8 cellular contexts compared by ENCODE assay signal in genomic region chrX:109536439-109537323, GRCh38. TPM values are rescaled to one million over a fixed set of nuclear protein-coding genes. Genes with fewer than 3 reads are reported as not detected.
A peak's percentile ranks its signal among the peaks of the same experiment; 100 is the strongest.
DNase-seq lines count a peak whose midpoint lies in the region; ATAC-seq and TF ChIP-seq lines count a peak whose summit lies in the region.

NXT2 (plus strand) TSS chrX:109536844; CDS start chrX:109537007, 163 bp downstream.

- H3K27me3 Mint-ChIP-seq in activated T-helper 2 cell treated with anti-CD3 and anti-CD28 coated beads, Interferon-gamma antibody, Interleukin-2, Interleukin-4, amounts not matched to agents 10 μg/mL and 5 μg/mL and 100 μg/mL, durations not matched to agents 14 hours and 24 hours and 36 hours (ENCODE audit: low read depth), result peaks cover 8% of the 10 kb centered on the region
- H3K27me3 Mint-ChIP-seq in naive thymus-derived CD8-positive, alpha-beta T cell, result peaks cover 8 to 28% (median 11%) of the 10 kb centered on the region in 5 donors
- no peaks in the 10 kb centered on the region for H3K27me3 Mint-ChIP-seq in stimulated activated naive B cell treated with anti-CD40 and anti-IgM and Interleukin-4, amounts not matched to agents 10 μg/mL and 1 μg/mL and 100 μg/mL, for 72 hours

- H3K4me2 ChIP-seq in Loucy (ENCODE audit: low read depth, low read length, poor library complexity, severe bottlenecking), result peak within 1 kb of the TSS; percentile 81

- TF ChIP-seq CTCF in Loucy (conservative IDR thresholded peaks at IDR 0.05; ENCODE audit: low read length) (no peak), RWPE2 (IDR thresholded peaks at IDR 0.05; ENCODE audit: poor library complexity, severe bottlenecking) (no peak), fibroblast of mammary gland (conservative IDR thresholded peaks at IDR 0.05; ENCODE audit: control insufficient read depth, insufficient read depth, low read depth, low read length) (no peak)

- H3K4me3 ChIP-seq in H7 (ENCODE audit: insufficient read depth, low read depth, low read length) (peak within 1 kb of the TSS; percentile 63), Loucy (ENCODE audit: low read length, poor library complexity, severe bottlenecking) (peak within 1 kb of the TSS; percentile 90), RWPE2 (ENCODE audit: severe bottlenecking) (peak within 1 kb of the TSS; percentile 64), fibroblast of mammary gland (ENCODE audit: control insufficient read depth, low read depth, low read length) (peak within 1 kb of the TSS; percentile 69)

- peak; percentile 91 for DNase-seq in ELR (ENCODE audit: low read depth)
- peak; percentile 93 for DNase-seq in H7
- DNase-seq in RWPE2 (ENCODE audit: low spot score), result peak; percentile 87
- DNase-seq in activated T-helper 2 cell treated with anti-CD3 and anti-CD28 coated beads, Interferon-gamma antibody, Interleukin-2, Interleukin-4, amounts not matched to agents 10 μg/mL and 5 μg/mL and 100 μg/mL, durations not matched to agents 14 hours and 24 hours and 36 hours (ENCODE audit: low spot score), result peak; percentile 82
- peak; percentile 91 for DNase-seq in fibroblast of mammary gland (ENCODE audit: low read depth)
- peak; percentile 75 to 91 (median 82) for DNase-seq in naive thymus-derived CD8-positive, alpha-beta T cell
- peak; percentile 82 for DNase-seq in stimulated activated naive B cell treated with anti-CD40 and anti-IgM and Interleukin-4, amounts not matched to agents 10 μg/mL and 1 μg/mL and 100 μg/mL, for 72 hours

- H3K9ac ChIP-seq in Loucy (ENCODE audit: low read depth, low read length, poor library complexity, severe bottlenecking), result peak within 1 kb of the TSS; percentile 82

- H3K9me3 ChIP-seq in Loucy (ENCODE audit: insufficient read depth, low read depth, low read length) (no peaks in the 10 kb centered on the region), RWPE2 (ENCODE audit: severe bottlenecking) (no peaks in the 10 kb centered on the region)

- H3F3A ChIP-seq in Loucy (ENCODE audit: low read depth), result no peaks in the 10 kb centered on the region

- H3K4me1 Mint-ChIP-seq in activated T-helper 2 cell treated with anti-CD3 and anti-CD28 coated beads, Interferon-gamma antibody, Interleukin-2, Interleukin-4, amounts not matched to agents 10 μg/mL and 5 μg/mL and 100 μg/mL, durations not matched to agents 14 hours and 24 hours and 36 hours (ENCODE audit: low read depth), result peaks cover 11% of the 10 kb centered on the region
- H3K4me1 Mint-ChIP-seq in naive thymus-derived CD8-positive, alpha-beta T cell, result peaks cover 2 to 27% (median 6%) of the 10 kb centered on the region in 4 donors
- H3K4me1 Mint-ChIP-seq in stimulated activated naive B cell treated with anti-CD40 and anti-IgM and Interleukin-4, amounts not matched to agents 10 μg/mL and 1 μg/mL and 100 μg/mL, for 72 hours, result peaks cover 9 to 20% of the 10 kb centered on the region in 2 donors

- POLR2A ChIA-PET in naive thymus-derived CD8-positive, alpha-beta T cell (lab: Charles Lee), result interaction anchor here (1.4 kb wide), 1 partner anchor 465 kb away, joined by 3 read pairs; no protein-coding TSS in a partner anchor

- H3K27me3 ChIP-seq in H7 (ENCODE audit: control insufficient read depth, insufficient read depth, low read length) (peaks cover 2% of the 10 kb centered on the region; the same call in 1 of the 2 replicates), Loucy (ENCODE audit: insufficient read depth, low read length, poor library complexity, severe bottlenecking) (no peaks in the 10 kb centered on the region), RWPE2 (ENCODE audit: insufficient read depth, poor library complexity, severe bottlenecking) (no peaks in the 10 kb centered on the region)

- no peaks in the 10 kb centered on the region for H3K36me3 Mint-ChIP-seq in activated T-helper 2 cell treated with anti-CD3 and anti-CD28 coated beads, Interferon-gamma antibody, Interleukin-2, Interleukin-4, amounts not matched to agents 10 μg/mL and 5 μg/mL and 100 μg/mL, durations not matched to agents 14 hours and 24 hours and 36 hours (ENCODE audit: low read depth)
- H3K36me3 Mint-ChIP-seq in naive thymus-derived CD8-positive, alpha-beta T cell, result peaks cover 0 to 6% (median 0%) of the 10 kb centered on the region in 3 donors
- H3K36me3 Mint-ChIP-seq in stimulated activated naive B cell treated with anti-CD40 and anti-IgM and Interleukin-4, amounts not matched to agents 10 μg/mL and 1 μg/mL and 100 μg/mL, for 72 hours, result no peaks in the 10 kb centered on the region

- peak; percentile 96 for ATAC-seq in RWPE2 (ENCODE audit: low read depth)
- ATAC-seq in naive thymus-derived CD8-positive, alpha-beta T cell, result peak; percentile 99
- peak; percentile 96 to 97 for ATAC-seq in stimulated activated naive B cell treated with anti-CD40 and anti-IgM and Interleukin-4, amounts not matched to agents 10 μg/mL and 1 μg/mL and 100 μg/mL, for 72 hours (replicated peaks)

- H3K27ac ChIP-seq in RWPE2 (ENCODE audit: poor library complexity, severe bottlenecking), result peak within 1 kb of the TSS; percentile 53

- H2AFZ ChIP-seq in Loucy (ENCODE audit: low read length), result peak within 1 kb of the TSS; percentile 97

- no peaks in the 10 kb centered on the region for H3K9me3 Mint-ChIP-seq in activated T-helper 2 cell treated with anti-CD3 and anti-CD28 coated beads, Interferon-gamma antibody, Interleukin-2, Interleukin-4, amounts not matched to agents 10 μg/mL and 5 μg/mL and 100 μg/mL, durations not matched to agents 14 hours and 24 hours and 36 hours
- H3K9me3 Mint-ChIP-seq in naive thymus-derived CD8-positive, alpha-beta T cell, result peaks cover 0 to 5% (median 0%) of the 10 kb centered on the region in 9 donors
- H3K9me3 Mint-ChIP-seq in stimulated activated naive B cell treated with anti-CD40 and anti-IgM and Interleukin-4, amounts not matched to agents 10 μg/mL and 1 μg/mL and 100 μg/mL, for 72 hours, result peaks cover 1 to 28% of the 10 kb centered on the region in 2 donors

- H3K27ac Mint-ChIP-seq in activated T-helper 2 cell treated with anti-CD3 and anti-CD28 coated beads, Interferon-gamma antibody, Interleukin-2, Interleukin-4, amounts not matched to agents 10 μg/mL and 5 μg/mL and 100 μg/mL, durations not matched to agents 14 hours and 24 hours and 36 hours, result peak within 1 kb of the TSS; percentile 99
- H3K27ac Mint-ChIP-seq in naive thymus-derived CD8-positive, alpha-beta T cell, result peak within 1 kb of the TSS; percentile 96 to 100 (median 98)
- H3K27ac Mint-ChIP-seq in stimulated activated naive B cell treated with anti-CD40 and anti-IgM and Interleukin-4, amounts not matched to agents 10 μg/mL and 1 μg/mL and 100 μg/mL, for 72 hours, result peak within 1 kb of the TSS; percentile 99

- no peaks in the 10 kb centered on the region for H3K4me1 ChIP-seq in Loucy (ENCODE audit: insufficient read depth, low read length, poor library complexity, severe bottlenecking)
- no peaks in the 10 kb centered on the region for H3K4me1 ChIP-seq in RWPE2 (ENCODE audit: insufficient read depth, poor library complexity, severe bottlenecking)

- H4K20me1 ChIP-seq in Loucy (ENCODE audit: insufficient read depth, low read length, poor library complexity, severe bottlenecking), result no peaks in the 10 kb centered on the region

- H3K36me3 ChIP-seq in H7 (replicated peaks; ENCODE audit: control insufficient read depth, insufficient read depth, low read length), result no peaks in the 10 kb centered on the region
- H3K36me3 ChIP-seq in Loucy (ENCODE audit: insufficient read depth, low read length), result no peaks in the 10 kb centered on the region
- no peaks in the 10 kb centered on the region for H3K36me3 ChIP-seq in RWPE2 (ENCODE audit: low read depth)

- no peaks in the 10 kb centered on the region for H3K79me2 ChIP-seq in Loucy (ENCODE audit: insufficient read depth, low read length)

- H3K4me3 Mint-ChIP-seq in activated T-helper 2 cell treated with anti-CD3 and anti-CD28 coated beads, Interferon-gamma antibody, Interleukin-2, Interleukin-4, amounts not matched to agents 10 μg/mL and 5 μg/mL and 100 μg/mL, durations not matched to agents 14 hours and 24 hours and 36 hours (ENCODE audit: low read depth), result peak within 1 kb of the TSS; percentile 95
- peak within 1 kb of the TSS; percentile 89 to 99 (median 96) for H3K4me3 Mint-ChIP-seq in naive thymus-derived CD8-positive, alpha-beta T cell
- H3K4me3 Mint-ChIP-seq in stimulated activated naive B cell treated with anti-CD40 and anti-IgM and Interleukin-4, amounts not matched to agents 10 μg/mL and 1 μg/mL and 100 μg/mL, for 72 hours, result peak within 1 kb of the TSS; percentile 96 to 99

- no peaks in the 10 kb centered on the region for H3K9me2 ChIP-seq in Loucy (replicated peaks; ENCODE audit: low read depth, low read length)

- intact Hi-C loops in activated T-helper 2 cell treated with anti-CD3 and anti-CD28 coated beads, Interferon-gamma antibody, Interleukin-2, Interleukin-4, amounts not matched to agents 10 μg/mL and 5 μg/mL and 100 μg/mL, durations not matched to agents 14 hours and 24 hours and 36 hours (cut with micrococcal nuclease), result no loop called here

RNA-seq across cellular contexts. Expression of gene NXT2, which starts in this region (rescaled TPM):
- total RNA-seq in H7 (2014; rRNA removed; shearing (Covaris generic)), result 28.6 and 30.8 TPM in 2 replicates
- 11.2 and 11.5 TPM in 2 replicates for total RNA-seq in activated T-helper 2 cell treated with anti-CD3 and anti-CD28 coated beads, Interferon-gamma antibody, Interleukin-2, Interleukin-4, amounts not matched to agents 10 μg/mL and 5 μg/mL and 100 μg/mL, durations not matched to agents 14 hours and 24 hours and 36 hours
- total RNA-seq in naive thymus-derived CD8-positive, alpha-beta T cell, result 1 to 10 TPM; 8.6 to 9.1 TPM
- polyA plus RNA-seq in naive thymus-derived CD8-positive, alpha-beta T cell, result 10 to 100 TPM; 13.8 to 25.7 (median 17.2) TPM

Comparison
In these comparisons a context has a peak if more than half of its experiments do, and no peak if none do; other contexts are left out.
1. Peak in every context shown above with its lines: DNase-seq, ATAC-seq, H3K4me3 ChIP-seq and H3K27ac ChIP-seq.